19 cellular contexts compared by ENCODE assay signal in the genomic region with DNA sequence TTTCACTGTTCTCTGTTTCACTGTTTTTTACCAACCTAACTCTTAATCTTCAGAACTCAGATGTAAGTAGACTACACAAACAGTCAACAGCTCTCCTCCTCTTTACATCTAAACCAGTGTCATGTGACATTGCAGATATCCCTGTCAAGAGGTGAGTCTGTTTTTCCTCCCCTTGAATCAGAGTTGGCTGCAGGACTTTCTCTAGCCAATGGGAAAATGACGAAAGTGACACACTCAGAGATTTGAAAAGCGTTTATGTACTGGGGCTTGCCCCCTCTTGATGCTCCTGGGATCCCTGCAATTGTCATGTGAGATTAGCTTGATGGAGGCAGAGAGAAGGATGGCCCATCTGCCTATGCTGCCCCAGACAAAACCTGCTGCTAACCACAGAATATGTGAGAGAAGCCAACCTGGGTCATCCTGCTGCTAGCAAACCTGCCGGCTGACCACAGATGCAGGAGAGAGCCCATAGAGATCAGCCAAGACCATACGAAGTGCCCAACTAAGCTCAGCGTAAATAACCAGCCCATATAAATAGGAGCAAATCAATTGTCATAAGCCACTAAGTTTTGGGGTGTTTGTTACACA.
"Had no signal": no experiment of that assay in that cellular context is flagged by ENCODE, and none has a peak within 500 bp of the region (broad histone marks: within the 10 kb centered on the region; RNA-seq: fewer than 3 reads in every experiment).

No MANE protein-coding gene starts in this region.

- H3K4me1 ChIP-seq: heart left ventricle, psoas muscle, tibial artery, upper lobe of left lung, uterus had no signal

- H3K9me3 Mint-ChIP-seq: nephron progenitor cell; stimulated activated naive CD8-positive, alpha-beta T cell treated with anti-CD3 and anti-CD28 coated beads, Interleukin-15, Interleukin-2, amounts not matched to agents 100 ng/mL and 50 ng/mL, for 24 hours had no signal

- H3K27me3 Mint-ChIP-seq: stimulated activated naive CD8-positive, alpha-beta T cell treated with anti-CD3 and anti-CD28 coated beads, Interleukin-15, Interleukin-2, amounts not matched to agents 100 ng/mL and 50 ng/mL, for 24 hours had no signal

- H3K9me3 ChIP-seq: heart left ventricle, psoas muscle, tibial artery, upper lobe of left lung, uterus had no signal

- H3K36me3 Mint-ChIP-seq: naive thymus-derived CD4-positive, alpha-beta T cell had no signal

- H3K4me1 Mint-ChIP-seq: naive thymus-derived CD4-positive, alpha-beta T cell had no signal

- H3K36me3 ChIP-seq: heart left ventricle, tibial artery, upper lobe of left lung, uterus had no signal

- H3K27me3 ChIP-seq: dorsolateral prefrontal cortex, tibial artery, upper lobe of left lung, uterus had no signal

- ATAC-seq: heart left ventricle; left colon; left ventricle myocardium superior; naive thymus-derived CD4-positive, alpha-beta T cell; psoas muscle; sciatic nerve had no signal

- H3K27ac Mint-ChIP-seq: nephron progenitor cell; stimulated activated naive CD8-positive, alpha-beta T cell treated with anti-CD3 and anti-CD28 coated beads, Interleukin-15, Interleukin-2, amounts not matched to agents 100 ng/mL and 50 ng/mL, for 24 hours had no signal

- H3K4me3 Mint-ChIP-seq: naive thymus-derived CD4-positive, alpha-beta T cell; nephron progenitor cell; stimulated activated naive CD8-positive, alpha-beta T cell treated with anti-CD3 and anti-CD28 coated beads, Interleukin-15, Interleukin-2, amounts not matched to agents 100 ng/mL and 50 ng/mL, for 24 hours had no signal

- DNase-seq: cortex of kidney; effector CD8-positive, alpha-beta T cell; foreskin melanocyte; heart left ventricle; hippocampal formation; left colon; left ventricle myocardium superior; mesenchymal stem cell; naive thymus-derived CD4-positive, alpha-beta T cell; nephron progenitor cell; psoas muscle; stimulated activated CD4-positive, alpha-beta T cell treated with anti-CD3 and anti-CD28 coated beads, Interleukin-12 subunit alpha, Interleukin-12 subunit beta, amount 100 ng/mL, for 4 hours; tibial artery; upper lobe of left lung; uterus had no signal

- H3K27ac ChIP-seq: dorsolateral prefrontal cortex, heart left ventricle, psoas muscle, tibial artery, upper lobe of left lung, uterus had no signal

- H3K4me3 ChIP-seq: dorsolateral prefrontal cortex, heart left ventricle, lung, psoas muscle, tibial artery, upper lobe of left lung, uterus had no signal
